ENCODE assay signal across 26 cellular contexts in the genomic region with DNA sequence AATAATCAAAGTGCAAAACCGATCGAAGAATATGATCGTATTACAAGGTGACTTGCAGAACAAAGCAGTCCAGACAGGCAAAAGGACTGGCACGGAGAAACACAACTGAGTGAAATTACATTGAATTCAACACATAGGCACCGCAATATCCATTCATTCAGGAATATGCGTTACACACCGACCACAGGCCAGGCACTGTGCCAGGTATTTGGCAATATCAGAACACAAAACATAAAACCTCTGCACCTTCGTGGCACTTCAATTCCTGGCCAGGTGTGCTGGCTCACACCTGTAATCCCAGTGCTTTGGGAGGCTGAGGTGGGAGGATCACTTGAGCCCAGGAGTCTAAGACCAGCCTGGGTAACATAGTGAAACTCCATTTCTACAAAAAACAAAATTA.
DNase-seq lines count a peak whose midpoint lies in the region; ATAC-seq and TF ChIP-seq lines count a peak whose summit lies in the region.
"Had no signal": no experiment of that assay in that cellular context is flagged by ENCODE, and none has a peak within 500 bp of the region (broad histone marks: within the 10 kb centered on the region; RNA-seq: fewer than 3 reads in every experiment).

No MANE protein-coding gene starts in this region.

- no peaks in the 10 kb centered on the region for H3K79me2 ChIP-seq in PC-3 (ENCODE audit: low read length)

- no peak overlapping the region for H3K9ac ChIP-seq in BLaER1
- no peak overlapping the region for H3K9ac ChIP-seq in PC-3 (ENCODE audit: low read length)

- H3K4me2 ChIP-seq in BLaER1 (peak overlapping the region; percentile 57), PC-3 (ENCODE audit: low read length) (no peak overlapping the region)

- no peaks in the 10 kb centered on the region for H3K27me3 ChIP-seq in BLaER1
- H3K27me3 ChIP-seq in PC-3 (ENCODE audit: low read length): no peaks in the 10 kb centered on the region
- H3K27me3 ChIP-seq in ascending aorta: no peaks in the 10 kb centered on the region
- H3K27me3 ChIP-seq: esophagus squamous epithelium had no signal

- H4K20me1 ChIP-seq in BLaER1 (peaks cover 100% of the 10 kb centered on the region), PC-3 (ENCODE audit: low read length) (no peaks in the 10 kb centered on the region)

- POLR2A ChIA-PET in HEK293 (lab: Yijun Ruan, JAX): no interaction called here
- POLR2A ChIA-PET in PC-3 (lab: Charles Lee; ENCODE audit: unreplicated experiment): no interaction called here

- no peaks in the 10 kb centered on the region for H3F3A ChIP-seq in PC-3 (ENCODE audit: low read length, unreplicated experiment)

- TF ChIP-seq CTCF in HEK293 (tag by site-specific recombination; IDR thresholded peaks at IDR 0.05) (no peak), PC-3 (conservative IDR thresholded peaks at IDR 0.05; ENCODE audit: low read depth, low read length) (no peak), ascending aorta (IDR thresholded peaks at IDR 0.05) (no peak)

- no peak for ATAC-seq in PC-3
- no peak for ATAC-seq in GM18520 (IDR thresholded peaks at IDR 0.05; ENCODE audit: unreplicated experiment)
- ATAC-seq: CD8-positive, alpha-beta T cell; mucosa of descending colon; stimulated activated memory B cell treated with anti-CD40 and anti-IgM and Interleukin-4, amounts not matched to agents 10 μg/mL and 1 μg/mL and 100 μg/mL, for 72 hours had no signal

- DNase-seq in PC-3 (peak; percentile 60), iris pigment epithelial cell (ENCODE audit: low read depth) (peak; percentile 40), hippocampal formation (lab: John Stamatoyannopoulos, UW) (no peak), ascending aorta (ENCODE audit: low spot score in 2 of 2) (no peak)
- no peak for DNase-seq in NK-92 treated with Interleukin-12 subunit alpha and Interleukin-12 subunit beta, amount 100 ng/mL, for 24 hours (lab: John Stamatoyannopoulos, UW)
- DNase-seq: activated CD4-positive, alpha-beta T cell treated with anti-CD3 and anti-CD28 coated beads for 1 hour; activated CD8-positive, alpha-beta memory T cell treated with anti-CD3 and anti-CD28 coated beads for 24 hours; activated T-cell treated with anti-CD3 and anti-CD28 coated beads, Interleukin-2, amount 50 U/mL, for 48 hours; anterior cingulate cortex; CD8-positive, alpha-beta T cell; cerebellar nuclear complex; DND-41; effector CD4-positive, alpha-beta T cell; esophagus squamous epithelium; glutamatergic neuron; left ventricle myocardium inferior; mucosa of descending colon; NCI-H1436; NCI-H446 treated with DMSO at 0.1 percent for 48 hours; SHP77; stimulated activated CD4-positive, alpha-beta T cell treated with anti-CD3 and anti-CD28 coated beads, Interleukin-1b, Interleukin-23, amount 100 ng/mL, for 48 hours; SW 1271 had no signal

- no peaks in the 10 kb centered on the region for H3K9me3 ChIP-seq in BLaER1
- no peaks in the 10 kb centered on the region for H3K9me3 ChIP-seq in HEK293 (ENCODE audit: control insufficient read depth, insufficient read depth, low read depth, low read length)
- H3K9me3 ChIP-seq in PC-3 (ENCODE audit: low read length): no peaks in the 10 kb centered on the region
- H3K9me3 ChIP-seq in ascending aorta: no peaks in the 10 kb centered on the region
- H3K9me3 ChIP-seq: esophagus squamous epithelium, left ventricle myocardium inferior, mucosa of descending colon had no signal

- BruUV-seq in PC-3 (replicated peaks; lab: Mats Ljungman, UMichigan): no TSS peak

- no peak overlapping the region for H3K4me3 ChIP-seq in BLaER1
- H3K4me3 ChIP-seq in HEK293 (ENCODE audit: low read depth, low read length): no peak overlapping the region
- no peak overlapping the region for H3K4me3 ChIP-seq in PC-3 (ENCODE audit: low read length)
- no peak overlapping the region for H3K4me3 ChIP-seq in ascending aorta
- H3K4me3 ChIP-seq: esophagus squamous epithelium, left ventricle myocardium inferior, mucosa of descending colon had no signal

- H3K36me3 ChIP-seq in BLaER1 (peaks cover 15% of the 10 kb centered on the region), HEK293 (ENCODE audit: control insufficient read depth in 2 of 2, insufficient read depth in 1 of 2, low read length in 2 of 2) (no peaks in the 10 kb centered on the region), PC-3 (ENCODE audit: low read depth, low read length) (no peaks in the 10 kb centered on the region), ascending aorta (no peaks in the 10 kb centered on the region)
- H3K36me3 ChIP-seq: left ventricle myocardium inferior had no signal

- CTCF ChIA-PET in HEK293 (lab: Yijun Ruan, JAX) (no interaction called here), PC-3 (lab: Charles Lee) (no interaction called here)

- H2AFZ ChIP-seq in PC-3 (ENCODE audit: low read length): no peak overlapping the region

- H3K4me1 ChIP-seq in BLaER1 (peaks cover 76% of the 10 kb centered on the region), HEK293 (ENCODE audit: control insufficient read depth, insufficient read depth, low read length) (peaks cover 6% of the 10 kb centered on the region; the same call in 1 of the 2 replicates), PC-3 (ENCODE audit: insufficient read depth, low read length) (no peaks in the 10 kb centered on the region), ascending aorta (peaks cover 0 to 8% of the 10 kb centered on the region in 2 donors)

- H3K27ac ChIP-seq in BLaER1 (no peak overlapping the region), HEK293 (ENCODE audit: extremely low read depth, low read depth, low read length) (no peak overlapping the region), PC-3 (ENCODE audit: low read length) (no peak overlapping the region), ascending aorta (no peak overlapping the region)
- H3K27ac ChIP-seq: left ventricle myocardium inferior had no signal

- intact Hi-C loops in PC-3 (cut with micrococcal nuclease) (no loop called here), ascending aorta (cut with DNase I) (no loop called here)

- no peaks in the 10 kb centered on the region for H3K9me2 ChIP-seq in PC-3 (replicated peaks; ENCODE audit: low read length)

TF ChIP-seq in HEK293, 187 proteins besides CTCF, POLR2A, EP300 and RAD21:
- TF ChIP-seq ZBTB17 (tag by site-specific recombination; IDR thresholded peaks at IDR 0.05): peak; percentile 28
- no peak for TF ChIP-seq ZFHX2 (tag by site-specific recombination; conservative IDR thresholded peaks at IDR 0.05)
- peak; percentile 63 for TF ChIP-seq SCRT2 (tag by site-specific recombination; IDR thresholded peaks at IDR 0.05)
- TF ChIP-seq, protein P1, sequence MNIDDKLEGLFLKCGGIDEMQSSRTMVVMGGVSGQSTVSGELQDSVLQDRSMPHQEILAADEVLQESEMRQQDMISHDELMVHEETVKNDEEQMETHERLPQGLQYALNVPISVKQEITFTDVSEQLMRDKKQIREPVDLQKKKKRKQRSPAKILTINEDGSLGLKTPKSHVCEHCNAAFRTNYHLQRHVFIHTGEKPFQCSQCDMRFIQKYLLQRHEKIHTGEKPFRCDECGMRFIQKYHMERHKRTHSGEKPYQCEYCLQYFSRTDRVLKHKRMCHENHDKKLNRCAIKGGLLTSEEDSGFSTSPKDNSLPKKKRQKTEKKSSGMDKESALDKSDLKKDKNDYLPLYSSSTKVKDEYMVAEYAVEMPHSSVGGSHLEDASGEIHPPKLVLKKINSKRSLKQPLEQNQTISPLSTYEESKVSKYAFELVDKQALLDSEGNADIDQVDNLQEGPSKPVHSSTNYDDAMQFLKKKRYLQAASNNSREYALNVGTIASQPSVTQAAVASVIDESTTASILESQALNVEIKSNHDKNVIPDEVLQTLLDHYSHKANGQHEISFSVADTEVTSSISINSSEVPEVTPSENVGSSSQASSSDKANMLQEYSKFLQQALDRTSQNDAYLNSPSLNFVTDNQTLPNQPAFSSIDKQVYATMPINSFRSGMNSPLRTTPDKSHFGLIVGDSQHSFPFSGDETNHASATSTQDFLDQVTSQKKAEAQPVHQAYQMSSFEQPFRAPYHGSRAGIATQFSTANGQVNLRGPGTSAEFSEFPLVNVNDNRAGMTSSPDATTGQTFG (tag by site-specific recombination; IDR thresholded peaks at IDR 0.05; ENCODE audit: borderline replicate concordance): no peak
- TF ChIP-seq, protein P2, sequence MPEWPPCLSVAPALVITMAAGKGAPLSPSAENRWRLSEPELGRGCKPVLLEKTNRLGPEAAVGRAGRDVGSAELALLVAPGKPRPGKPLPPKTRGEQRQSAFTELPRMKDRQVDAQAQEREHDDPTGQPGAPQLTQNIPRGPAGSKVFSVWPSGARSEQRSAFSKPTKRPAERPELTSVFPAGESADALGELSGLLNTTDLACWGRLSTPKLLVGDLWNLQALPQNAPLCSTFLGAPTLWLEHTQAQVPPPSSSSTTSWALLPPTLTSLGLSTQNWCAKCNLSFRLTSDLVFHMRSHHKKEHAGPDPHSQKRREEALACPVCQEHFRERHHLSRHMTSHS (tag by site-specific recombination; IDR thresholded peaks at IDR 0.05): no peak
TF ChIP-seq in HEK293: peak in this region for 2.

Comparison
In these comparisons a context has a peak if more than half of its experiments do, and no peak if none do; other contexts are left out.
1. DNase-seq: peak in PC-3 (single experiment) and iris pigment epithelial cell (single experiment); none in NK-92 treated with Interleukin-12 subunit alpha and Interleukin-12 subunit beta, amount 100 ng/mL, for 24 hours (single experiment), hippocampal formation (0 of 2) and ascending aorta (0 of 2).